ENCODE assay signal across 1 cellular context in the genomic region with DNA sequence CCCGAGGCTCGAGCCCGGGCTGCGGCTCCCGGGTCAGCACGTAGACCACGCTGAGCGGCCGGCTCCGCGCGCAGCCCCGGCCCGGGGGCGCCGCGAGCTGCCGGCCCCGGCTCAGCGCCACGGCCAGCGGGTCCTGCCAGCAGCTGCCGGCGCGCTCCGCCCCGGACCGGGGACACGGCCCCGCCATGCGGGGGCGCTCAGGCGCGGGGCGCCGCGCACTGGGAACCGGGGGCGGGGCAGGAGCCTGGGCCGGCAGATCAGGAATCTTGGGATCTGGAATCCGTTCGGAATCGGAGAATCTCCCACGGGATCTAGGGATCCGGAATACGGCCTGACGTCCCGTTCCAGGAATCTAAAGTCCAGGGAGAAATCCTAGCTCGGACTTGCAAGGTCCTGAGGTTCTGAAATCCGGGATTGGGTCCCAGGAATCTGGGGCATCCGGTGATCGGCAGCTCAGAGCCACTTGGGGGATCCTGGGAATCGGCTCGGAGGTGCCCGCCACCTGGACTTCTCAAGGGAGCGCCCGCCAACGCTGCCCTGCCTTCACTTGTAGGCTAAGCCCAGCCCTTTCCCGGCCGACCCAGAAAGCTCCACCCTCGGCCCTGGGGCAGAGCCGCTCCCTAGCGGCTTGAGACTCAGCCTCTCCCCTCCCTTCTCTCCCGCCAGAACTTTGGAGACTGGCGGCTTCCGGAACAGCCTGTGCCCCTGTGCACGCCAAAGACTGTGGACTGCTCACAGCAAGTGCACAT.
A peak's percentile ranks its signal among the peaks of the same experiment; 100 is the strongest.
TF ChIP-seq lines count a peak whose summit lies in the region.

A gene with protein sequence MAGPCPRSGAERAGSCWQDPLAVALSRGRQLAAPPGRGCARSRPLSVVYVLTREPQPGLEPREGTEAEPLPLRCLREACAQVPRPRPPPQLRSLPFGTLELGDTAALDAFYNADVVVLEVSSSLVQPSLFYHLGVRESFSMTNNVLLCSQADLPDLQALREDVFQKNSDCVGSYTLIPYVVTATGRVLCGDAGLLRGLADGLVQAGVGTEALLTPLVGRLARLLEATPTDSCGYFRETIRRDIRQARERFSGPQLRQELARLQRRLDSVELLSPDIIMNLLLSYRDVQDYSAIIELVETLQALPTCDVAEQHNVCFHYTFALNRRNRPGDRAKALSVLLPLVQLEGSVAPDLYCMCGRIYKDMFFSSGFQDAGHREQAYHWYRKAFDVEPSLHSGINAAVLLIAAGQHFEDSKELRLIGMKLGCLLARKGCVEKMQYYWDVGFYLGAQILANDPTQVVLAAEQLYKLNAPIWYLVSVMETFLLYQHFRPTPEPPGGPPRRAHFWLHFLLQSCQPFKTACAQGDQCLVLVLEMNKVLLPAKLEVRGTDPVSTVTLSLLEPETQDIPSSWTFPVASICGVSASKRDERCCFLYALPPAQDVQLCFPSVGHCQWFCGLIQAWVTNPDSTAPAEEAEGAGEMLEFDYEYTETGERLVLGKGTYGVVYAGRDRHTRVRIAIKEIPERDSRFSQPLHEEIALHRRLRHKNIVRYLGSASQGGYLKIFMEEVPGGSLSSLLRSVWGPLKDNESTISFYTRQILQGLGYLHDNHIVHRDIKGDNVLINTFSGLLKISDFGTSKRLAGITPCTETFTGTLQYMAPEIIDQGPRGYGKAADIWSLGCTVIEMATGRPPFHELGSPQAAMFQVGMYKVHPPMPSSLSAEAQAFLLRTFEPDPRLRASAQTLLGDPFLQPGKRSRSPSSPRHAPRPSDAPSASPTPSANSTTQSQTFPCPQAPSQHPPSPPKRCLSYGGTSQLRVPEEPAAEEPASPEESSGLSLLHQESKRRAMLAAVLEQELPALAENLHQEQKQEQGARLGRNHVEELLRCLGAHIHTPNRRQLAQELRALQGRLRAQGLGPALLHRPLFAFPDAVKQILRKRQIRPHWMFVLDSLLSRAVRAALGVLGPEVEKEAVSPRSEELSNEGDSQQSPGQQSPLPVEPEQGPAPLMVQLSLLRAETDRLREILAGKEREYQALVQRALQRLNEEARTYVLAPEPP (N-terminal part only) (minus strand): TSS at position 551 of the 749 bp plus-strand sequence. CDS start 364 bp downstream, at position 187.

TF ChIP-seq in GM12878, 131 proteins besides CTCF, POLR2A, EP300 and RAD21 (continued from another document):
- TF ChIP-seq, protein P1, sequence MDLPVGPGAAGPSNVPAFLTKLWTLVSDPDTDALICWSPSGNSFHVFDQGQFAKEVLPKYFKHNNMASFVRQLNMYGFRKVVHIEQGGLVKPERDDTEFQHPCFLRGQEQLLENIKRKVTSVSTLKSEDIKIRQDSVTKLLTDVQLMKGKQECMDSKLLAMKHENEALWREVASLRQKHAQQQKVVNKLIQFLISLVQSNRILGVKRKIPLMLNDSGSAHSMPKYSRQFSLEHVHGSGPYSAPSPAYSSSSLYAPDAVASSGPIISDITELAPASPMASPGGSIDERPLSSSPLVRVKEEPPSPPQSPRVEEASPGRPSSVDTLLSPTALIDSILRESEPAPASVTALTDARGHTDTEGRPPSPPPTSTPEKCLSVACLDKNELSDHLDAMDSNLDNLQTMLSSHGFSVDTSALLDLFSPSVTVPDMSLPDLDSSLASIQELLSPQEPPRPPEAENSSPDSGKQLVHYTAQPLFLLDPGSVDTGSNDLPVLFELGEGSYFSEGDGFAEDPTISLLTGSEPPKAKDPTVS (IDR thresholded peaks at IDR 0.05; ENCODE audit: low read depth, low read length), result no peak
- TF ChIP-seq CHD4 (IDR thresholded peaks at IDR 0.05), result no peak
- TF ChIP-seq, protein P2, sequence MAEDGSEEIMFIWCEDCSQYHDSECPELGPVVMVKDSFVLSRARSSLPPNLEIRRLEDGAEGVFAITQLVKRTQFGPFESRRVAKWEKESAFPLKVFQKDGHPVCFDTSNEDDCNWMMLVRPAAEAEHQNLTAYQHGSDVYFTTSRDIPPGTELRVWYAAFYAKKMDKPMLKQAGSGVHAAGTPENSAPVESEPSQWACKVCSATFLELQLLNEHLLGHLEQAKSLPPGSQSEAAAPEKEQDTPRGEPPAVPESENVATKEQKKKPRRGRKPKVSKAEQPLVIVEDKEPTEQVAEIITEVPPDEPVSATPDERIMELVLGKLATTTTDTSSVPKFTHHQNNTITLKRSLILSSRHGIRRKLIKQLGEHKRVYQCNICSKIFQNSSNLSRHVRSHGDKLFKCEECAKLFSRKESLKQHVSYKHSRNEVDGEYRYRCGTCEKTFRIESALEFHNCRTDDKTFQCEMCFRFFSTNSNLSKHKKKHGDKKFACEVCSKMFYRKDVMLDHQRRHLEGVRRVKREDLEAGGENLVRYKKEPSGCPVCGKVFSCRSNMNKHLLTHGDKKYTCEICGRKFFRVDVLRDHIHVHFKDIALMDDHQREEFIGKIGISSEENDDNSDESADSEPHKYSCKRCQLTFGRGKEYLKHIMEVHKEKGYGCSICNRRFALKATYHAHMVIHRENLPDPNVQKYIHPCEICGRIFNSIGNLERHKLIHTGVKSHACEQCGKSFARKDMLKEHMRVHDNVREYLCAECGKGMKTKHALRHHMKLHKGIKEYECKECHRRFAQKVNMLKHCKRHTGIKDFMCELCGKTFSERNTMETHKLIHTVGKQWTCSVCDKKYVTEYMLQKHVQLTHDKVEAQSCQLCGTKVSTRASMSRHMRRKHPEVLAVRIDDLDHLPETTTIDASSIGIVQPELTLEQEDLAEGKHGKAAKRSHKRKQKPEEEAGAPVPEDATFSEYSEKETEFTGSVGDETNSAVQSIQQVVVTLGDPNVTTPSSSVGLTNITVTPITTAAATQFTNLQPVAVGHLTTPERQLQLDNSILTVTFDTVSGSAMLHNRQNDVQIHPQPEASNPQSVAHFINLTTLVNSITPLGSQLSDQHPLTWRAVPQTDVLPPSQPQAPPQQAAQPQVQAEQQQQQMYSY (CRISPR knock-in tag; IDR thresholded peaks at IDR 0.05), result no peak
- TF ChIP-seq MYB (IDR thresholded peaks at IDR 0.05; ENCODE audit: borderline replicate concordance, low read depth, low read length), result no peak
- TF ChIP-seq RELA (IDR thresholded peaks at IDR 0.05; ENCODE audit: borderline replicate concordance, partially characterized antibody), result no peak
- no peak for TF ChIP-seq HCFC1 (IDR thresholded peaks at IDR 0.05; ENCODE audit: low read length)
- no peak for TF ChIP-seq GABPA (IDR thresholded peaks at IDR 0.05; ENCODE audit: low read depth)
- TF ChIP-seq ZNF24 (IDR thresholded peaks at IDR 0.05), result no peak
- no peak for TF ChIP-seq STAT1 (conservative IDR thresholded peaks at IDR 0.05)
- no peak for TF ChIP-seq RUNX3 (IDR thresholded peaks at IDR 0.05; ENCODE audit: low read length)
- TF ChIP-seq CBFB (IDR thresholded peaks at IDR 0.05; ENCODE audit: low read depth), result no peak
- TF ChIP-seq CBX5 (IDR thresholded peaks at IDR 0.05; ENCODE audit: low read depth), result no peak
- no peak for TF ChIP-seq ASH2L (IDR thresholded peaks at IDR 0.05; ENCODE audit: borderline replicate concordance, low read depth)
- no peak for TF ChIP-seq PAX8 (IDR thresholded peaks at IDR 0.05)
- TF ChIP-seq RB1 (IDR thresholded peaks at IDR 0.05; ENCODE audit: borderline replicate concordance), result no peak
- TF ChIP-seq SP1 (IDR thresholded peaks at IDR 0.05; ENCODE audit: low read depth, low read length), result no peak
- TF ChIP-seq LARP7 (IDR thresholded peaks at IDR 0.05), result peak; percentile 81
- TF ChIP-seq NFYA (IDR thresholded peaks at IDR 0.05; ENCODE audit: borderline replicate concordance, low read depth, low read length), result no peak
- no peak for TF ChIP-seq SIX5 (IDR thresholded peaks at IDR 0.05; ENCODE audit: low read depth, low read length, severe bottlenecking)
- TF ChIP-seq ZNF274 (IDR thresholded peaks at IDR 0.05; ENCODE audit: insufficient read depth, insufficient read length), result no peak
- no peak for TF ChIP-seq JUND (IDR thresholded peaks at IDR 0.05; ENCODE audit: low read depth, low read length)
- TF ChIP-seq POLR2AphosphoS5 (IDR thresholded peaks at IDR 0.05; ENCODE audit: low read length), result no peak
- TF ChIP-seq EED (IDR thresholded peaks at IDR 0.05; ENCODE audit: low read depth), result peak; percentile 69
- no peak for TF ChIP-seq HDAC2 (IDR thresholded peaks at IDR 0.05)
- TF ChIP-seq, protein P3, sequence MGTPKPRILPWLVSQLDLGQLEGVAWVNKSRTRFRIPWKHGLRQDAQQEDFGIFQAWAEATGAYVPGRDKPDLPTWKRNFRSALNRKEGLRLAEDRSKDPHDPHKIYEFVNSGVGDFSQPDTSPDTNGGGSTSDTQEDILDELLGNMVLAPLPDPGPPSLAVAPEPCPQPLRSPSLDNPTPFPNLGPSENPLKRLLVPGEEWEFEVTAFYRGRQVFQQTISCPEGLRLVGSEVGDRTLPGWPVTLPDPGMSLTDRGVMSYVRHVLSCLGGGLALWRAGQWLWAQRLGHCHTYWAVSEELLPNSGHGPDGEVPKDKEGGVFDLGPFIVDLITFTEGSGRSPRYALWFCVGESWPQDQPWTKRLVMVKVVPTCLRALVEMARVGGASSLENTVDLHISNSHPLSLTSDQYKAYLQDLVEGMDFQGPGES (IDR thresholded peaks at IDR 0.05), result no peak
- no peak for TF ChIP-seq EZH2 (IDR thresholded peaks at IDR 0.05; ENCODE audit: borderline replicate concordance, control insufficient read depth, low read depth, low read length)
- TF ChIP-seq, protein P4, sequence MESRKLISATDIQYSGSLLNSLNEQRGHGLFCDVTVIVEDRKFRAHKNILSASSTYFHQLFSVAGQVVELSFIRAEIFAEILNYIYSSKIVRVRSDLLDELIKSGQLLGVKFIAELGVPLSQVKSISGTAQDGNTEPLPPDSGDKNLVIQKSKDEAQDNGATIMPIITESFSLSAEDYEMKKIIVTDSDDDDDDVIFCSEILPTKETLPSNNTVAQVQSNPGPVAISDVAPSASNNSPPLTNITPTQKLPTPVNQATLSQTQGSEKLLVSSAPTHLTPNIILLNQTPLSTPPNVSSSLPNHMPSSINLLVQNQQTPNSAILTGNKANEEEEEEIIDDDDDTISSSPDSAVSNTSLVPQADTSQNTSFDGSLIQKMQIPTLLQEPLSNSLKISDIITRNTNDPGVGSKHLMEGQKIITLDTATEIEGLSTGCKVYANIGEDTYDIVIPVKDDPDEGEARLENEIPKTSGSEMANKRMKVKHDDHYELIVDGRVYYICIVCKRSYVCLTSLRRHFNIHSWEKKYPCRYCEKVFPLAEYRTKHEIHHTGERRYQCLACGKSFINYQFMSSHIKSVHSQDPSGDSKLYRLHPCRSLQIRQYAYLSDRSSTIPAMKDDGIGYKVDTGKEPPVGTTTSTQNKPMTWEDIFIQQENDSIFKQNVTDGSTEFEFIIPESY (IDR thresholded peaks at IDR 0.05), result no peak
